1 cellular context compared by ENCODE assay signal in the genomic region with DNA sequence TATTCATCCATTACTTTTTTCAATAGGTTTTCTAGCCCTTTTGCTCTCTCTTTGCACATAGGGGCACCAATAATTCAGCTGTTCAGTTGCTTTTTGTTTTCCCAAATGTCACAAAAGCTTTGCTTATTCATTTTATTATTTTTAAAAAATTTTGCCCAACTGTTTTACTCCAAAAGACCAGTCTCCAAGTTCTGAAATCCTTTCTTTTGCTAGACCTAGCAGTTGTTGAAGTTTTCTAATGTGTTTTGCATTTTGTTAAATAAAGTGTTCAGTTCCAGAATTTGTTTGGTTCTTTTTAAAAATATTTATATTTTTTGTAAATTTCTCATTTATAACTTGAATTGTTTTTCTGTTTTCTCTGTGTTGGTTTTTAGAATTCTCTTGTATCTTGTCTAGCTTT.
TF ChIP-seq lines count a peak whose summit lies in the region.

No MANE protein-coding gene starts in this region.

TF ChIP-seq in SK-N-SH, 30 proteins besides CTCF, POLR2A, EP300 and RAD21 (continued from another document):
- no peak for TF ChIP-seq POLR2AphosphoS5 (IDR thresholded peaks at IDR 0.05; ENCODE audit: low read depth, low read length)
- TF ChIP-seq NFIC (IDR thresholded peaks at IDR 0.05; ENCODE audit: borderline replicate concordance) = no peak
- no peak for TF ChIP-seq CHD2 (IDR thresholded peaks at IDR 0.05; ENCODE audit: low read length, partially characterized antibody)
- no peak for TF ChIP-seq MEF2A (IDR thresholded peaks at IDR 0.05; ENCODE audit: borderline replicate concordance, low read depth)
- no peak for TF ChIP-seq TEAD4 (IDR thresholded peaks at IDR 0.05; ENCODE audit: borderline replicate concordance, insufficient read depth)
